1 cellular context compared by ENCODE assay signal in genomic region chr5:6427689-6428088, GRCh38.
TF ChIP-seq lines count a peak whose summit lies in the region.

No MANE protein-coding gene starts in this region.

TF ChIP-seq in endothelial cell of umbilical vein, 7 proteins besides CTCF, POLR2A, EP300 and RAD21:
- no peak for TF ChIP-seq FOS (IDR thresholded peaks at IDR 0.05; ENCODE audit: borderline replicate concordance, insufficient read depth, low read length)
- TF ChIP-seq EZH2 (IDR thresholded peaks at IDR 0.05; ENCODE audit: borderline replicate concordance, low read depth, low read length, severe bottlenecking) = no peak
- TF ChIP-seq GATA2 (IDR thresholded peaks at IDR 0.05; ENCODE audit: insufficient read depth, insufficient read length, low read depth, low read length) = peak; percentile 20
- TF ChIP-seq, protein P1, sequence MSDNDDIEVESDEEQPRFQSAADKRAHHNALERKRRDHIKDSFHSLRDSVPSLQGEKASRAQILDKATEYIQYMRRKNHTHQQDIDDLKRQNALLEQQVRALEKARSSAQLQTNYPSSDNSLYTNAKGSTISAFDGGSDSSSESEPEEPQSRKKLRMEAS (IDR thresholded peaks at IDR 0.05; ENCODE audit: insufficient read depth, insufficient read length) = no peak
